ENCODE assay signal across 1 cellular context in the genomic region with DNA sequence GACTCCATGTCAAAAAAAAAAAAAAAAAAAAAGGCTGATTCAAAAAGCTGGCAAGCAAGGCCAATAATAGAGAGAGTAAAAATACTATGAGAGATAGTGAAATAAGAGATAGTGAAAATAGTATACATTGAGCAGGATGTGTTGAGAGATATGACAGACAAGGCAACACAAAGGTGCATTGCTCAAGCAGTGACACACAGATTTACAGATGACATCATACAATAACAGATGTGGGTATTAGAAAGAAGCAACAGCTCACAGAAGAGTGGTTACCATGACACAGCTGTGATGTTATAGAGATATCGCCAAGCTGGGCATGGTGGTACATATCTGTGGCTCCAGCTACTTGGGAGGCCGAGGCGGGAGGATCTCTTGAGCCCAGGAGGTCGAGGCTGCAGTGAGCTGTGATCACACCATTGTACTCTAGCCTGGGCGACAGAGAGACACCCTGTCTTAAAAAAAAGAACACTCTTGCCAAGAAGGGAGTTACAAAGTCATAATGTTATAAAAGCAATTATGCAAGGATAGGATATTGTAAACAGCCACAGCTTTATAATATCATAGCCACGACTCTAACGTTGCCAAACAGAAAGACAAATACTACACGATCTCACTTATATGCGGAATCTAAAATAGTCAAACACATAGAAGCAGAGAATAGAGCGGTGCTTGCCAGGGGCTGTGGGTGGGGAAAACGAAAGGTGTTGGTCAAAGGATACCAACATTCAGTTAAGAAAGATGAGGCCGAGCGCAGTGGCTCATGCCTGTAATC.
TF ChIP-seq lines count a peak whose summit lies in the region.

No MANE protein-coding gene starts in this region.

TF ChIP-seq in HepG2, 621 proteins besides CTCF, POLR2A, EP300 and RAD21:
- no peak for TF ChIP-seq EHMT2 (IDR thresholded peaks at IDR 0.05; ENCODE audit: borderline replicate concordance, low read depth, low read length)
- peak; percentile 66 for TF ChIP-seq CREB1 (IDR thresholded peaks at IDR 0.05)
- no peak for TF ChIP-seq CREB1 (CRISPR knock-in tag; IDR thresholded peaks at IDR 0.05)
- no peak for TF ChIP-seq THYN1 (CRISPR knock-in tag; IDR thresholded peaks at IDR 0.05; ENCODE audit: borderline replicate concordance, low read depth)
- TF ChIP-seq XBP1 (CRISPR knock-in tag; IDR thresholded peaks at IDR 0.05): no peak
- TF ChIP-seq ATF7 (IDR thresholded peaks at IDR 0.05): peak; percentile 91
- no peak for TF ChIP-seq ATF7 (CRISPR knock-in tag; IDR thresholded peaks at IDR 0.05)
TF ChIP-seq in HepG2: peak in this region for 2.
